In genomic region chr2:26144953-26145680, GRCh38 we compare ENCODE assay signal across 8 cellular contexts. TPM values are rescaled to one million over a fixed set of nuclear protein-coding genes. Genes with fewer than 3 reads are reported as not detected.
A peak's percentile ranks its signal among the peaks of the same experiment; 100 is the strongest.
DNase-seq lines count a peak whose midpoint lies in the region; ATAC-seq and TF ChIP-seq lines count a peak whose summit lies in the region.

No MANE protein-coding gene starts in this region.

- POLR2A ChIA-PET in activated CD8-positive, alpha-beta T cell treated with anti-CD3 and anti-CD28 coated beads for 36 hours (lab: Charles Lee): interaction anchor here (0.6 to 0.9 kb wide), 2 partner anchors 87 to 194 kb away, joined by 3 read pairs; no protein-coding TSS in a partner anchor

- no peaks in the 10 kb centered on the region for H3K9me3 Mint-ChIP-seq in activated CD8-positive, alpha-beta T cell treated with anti-CD3 and anti-CD28 coated beads for 36 hours
- no peaks in the 10 kb centered on the region for H3K9me3 Mint-ChIP-seq in effector memory CD8-positive, alpha-beta T cell
- no peaks in the 10 kb centered on the region for H3K9me3 Mint-ChIP-seq in mesothelial cell of epicardium

- peak; percentile 94 for ATAC-seq in activated CD8-positive, alpha-beta T cell treated with anti-CD3 and anti-CD28 coated beads for 36 hours
- peak; percentile 66 for ATAC-seq in effector memory CD8-positive, alpha-beta T cell (replicated peaks)
- no peak for ATAC-seq in GM18519 (IDR thresholded peaks at IDR 0.05; ENCODE audit: low FRiP score, unreplicated experiment)

- intact Hi-C loops in activated CD8-positive, alpha-beta T cell treated with anti-CD3 and anti-CD28 coated beads for 36 hours (cut with micrococcal nuclease): loop anchor here (2.0 to 5.0 kb wide), 2 partner anchors 153 to 194 kb away; no protein-coding TSS in a partner anchor

- peaks cover 4% of the 10 kb centered on the region for H3K27me3 Mint-ChIP-seq in activated CD8-positive, alpha-beta T cell treated with anti-CD3 and anti-CD28 coated beads for 36 hours
- H3K27me3 Mint-ChIP-seq in effector memory CD8-positive, alpha-beta T cell: peaks cover 9 to 21% of the 10 kb centered on the region in 2 donors
- H3K27me3 Mint-ChIP-seq in mesothelial cell of epicardium (ENCODE audit: low read depth): peaks cover 21% of the 10 kb centered on the region

- H3K36me3 Mint-ChIP-seq in activated CD8-positive, alpha-beta T cell treated with anti-CD3 and anti-CD28 coated beads for 36 hours (ENCODE audit: low read depth): no peaks in the 10 kb centered on the region
- H3K36me3 Mint-ChIP-seq in effector memory CD8-positive, alpha-beta T cell (ENCODE audit: insufficient read depth): peaks cover 2% of the 10 kb centered on the region
- H3K36me3 Mint-ChIP-seq in mesothelial cell of epicardium: no peaks in the 10 kb centered on the region

- TF ChIP-seq CTCF in activated CD8-positive, alpha-beta T cell treated with anti-CD3 and anti-CD28 coated beads for 36 hours (IDR thresholded peaks at IDR 0.05): peak; percentile 84
- peak; percentile 66 for TF ChIP-seq CTCF in mesothelial cell of epicardium (IDR thresholded peaks at IDR 0.05; ENCODE audit: unreplicated experiment)

- no peak overlapping the region for H3K4me3 Mint-ChIP-seq in activated CD8-positive, alpha-beta T cell treated with anti-CD3 and anti-CD28 coated beads for 36 hours
- no peak overlapping the region for H3K4me3 Mint-ChIP-seq in effector memory CD8-positive, alpha-beta T cell
- H3K4me3 Mint-ChIP-seq in mesothelial cell of epicardium: no peak overlapping the region

- H3K27ac Mint-ChIP-seq in activated CD8-positive, alpha-beta T cell treated with anti-CD3 and anti-CD28 coated beads for 36 hours: no peak overlapping the region
- peak overlapping the region in 1 of 2 donors; percentile 44 for H3K27ac Mint-ChIP-seq in effector memory CD8-positive, alpha-beta T cell
- no peak overlapping the region for H3K27ac Mint-ChIP-seq in mesothelial cell of epicardium

- H3K4me1 Mint-ChIP-seq in activated CD8-positive, alpha-beta T cell treated with anti-CD3 and anti-CD28 coated beads for 36 hours (ENCODE audit: low read depth): peaks cover 1% of the 10 kb centered on the region
- H3K4me1 Mint-ChIP-seq in effector memory CD8-positive, alpha-beta T cell (ENCODE audit: low read depth in 2 of 2): no peaks in the 10 kb centered on the region
- H3K4me1 Mint-ChIP-seq in mesothelial cell of epicardium: peaks cover 2% of the 10 kb centered on the region

- CTCF ChIA-PET in activated CD8-positive, alpha-beta T cell treated with anti-CD3 and anti-CD28 coated beads for 36 hours (lab: Charles Lee): interaction anchor here (0.7 to 4.4 kb wide), 35 partner anchors 9 to 538 kb away, joined by 3 to 44 read pairs (median 4); no protein-coding TSS in a partner anchor

- DNase-seq in AG08396 (ENCODE audit: low spot score) (peak; percentile 70), GM19240 (ENCODE audit: insufficient read length, low spot score) (peak; percentile 60), NCI-H526 (lab: John Stamatoyannopoulos, UW) (peak; percentile 53 to 79), mesothelial cell of epicardium (ENCODE audit: low spot score in 2 of 2, unreplicated experiment in 2 of 2) (peak in 1 of 2 experiments; percentile 58)
- peak; percentile 82 for DNase-seq in activated CD8-positive, alpha-beta T cell treated with anti-CD3 and anti-CD28 coated beads for 36 hours
- peak; percentile 44 to 62 (median 53) for DNase-seq in effector memory CD8-positive, alpha-beta T cell
- peak; percentile 26 to 31 for DNase-seq in stimulated activated CD8-positive, alpha-beta memory T cell treated with anti-CD3 and anti-CD28 coated beads, Interleukin-15, amount 100 ng/mL, for 48 hours (ENCODE audit: low read depth in 2 of 2)

RNA-seq across cellular contexts. Expression of gene GAREM2, which starts 27.8 kb away (rescaled TPM):
- 1 to 10 TPM; 2.2 to 2.7 TPM for total RNA-seq in activated CD8-positive, alpha-beta T cell treated with anti-CD3 and anti-CD28 coated beads for 36 hours
- total RNA-seq in mesothelial cell of epicardium: 25.0 to 27.5 TPM (median 26.4 TPM) in 3 replicates
